In the genomic region with DNA sequence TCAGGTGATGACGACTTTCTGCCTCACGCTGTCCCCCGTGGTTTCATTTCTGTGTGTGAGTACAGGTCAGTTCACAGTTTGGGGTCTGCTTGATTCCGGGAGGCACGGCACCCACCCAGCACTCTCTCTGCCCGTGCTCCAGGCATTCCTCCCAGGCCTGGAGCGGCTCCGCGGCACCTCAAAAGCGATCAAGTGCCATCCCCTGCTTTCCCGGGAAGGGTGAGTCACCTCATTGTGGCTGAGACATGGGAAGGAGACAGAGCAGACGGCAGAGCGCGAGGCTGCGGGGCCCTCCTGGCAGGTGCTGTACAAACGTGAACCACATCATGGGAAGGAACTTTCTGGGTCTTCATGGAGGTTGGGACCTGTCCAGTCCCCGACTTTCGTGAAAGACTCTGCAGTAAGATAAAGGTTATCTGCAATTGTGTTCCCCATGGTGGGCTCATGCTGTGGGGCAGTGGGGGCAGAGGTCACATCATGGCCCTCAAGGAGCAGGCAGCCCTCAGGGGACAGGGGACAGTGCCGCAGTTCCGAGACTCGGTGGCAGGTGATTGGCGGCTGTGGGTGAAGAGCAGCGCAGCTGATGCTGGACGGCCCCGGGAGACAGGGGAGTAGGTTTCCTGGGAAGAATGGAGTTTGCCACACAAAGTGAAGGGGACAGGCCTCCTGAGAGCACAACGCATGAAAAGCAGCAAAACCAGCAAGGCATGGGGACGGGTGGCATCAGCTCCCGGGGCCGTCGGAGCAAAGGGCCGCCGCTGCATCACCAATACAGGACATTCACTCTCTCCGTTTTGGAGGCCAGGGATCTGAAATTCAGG, we compare ENCODE assay signal across 1 cellular context.
TF ChIP-seq lines count a peak whose summit lies in the region.

No MANE protein-coding gene starts in this region.

TF ChIP-seq in HepG2, 621 proteins besides CTCF, POLR2A, EP300 and RAD21 (continued from another document):
- TF ChIP-seq, protein P1, sequence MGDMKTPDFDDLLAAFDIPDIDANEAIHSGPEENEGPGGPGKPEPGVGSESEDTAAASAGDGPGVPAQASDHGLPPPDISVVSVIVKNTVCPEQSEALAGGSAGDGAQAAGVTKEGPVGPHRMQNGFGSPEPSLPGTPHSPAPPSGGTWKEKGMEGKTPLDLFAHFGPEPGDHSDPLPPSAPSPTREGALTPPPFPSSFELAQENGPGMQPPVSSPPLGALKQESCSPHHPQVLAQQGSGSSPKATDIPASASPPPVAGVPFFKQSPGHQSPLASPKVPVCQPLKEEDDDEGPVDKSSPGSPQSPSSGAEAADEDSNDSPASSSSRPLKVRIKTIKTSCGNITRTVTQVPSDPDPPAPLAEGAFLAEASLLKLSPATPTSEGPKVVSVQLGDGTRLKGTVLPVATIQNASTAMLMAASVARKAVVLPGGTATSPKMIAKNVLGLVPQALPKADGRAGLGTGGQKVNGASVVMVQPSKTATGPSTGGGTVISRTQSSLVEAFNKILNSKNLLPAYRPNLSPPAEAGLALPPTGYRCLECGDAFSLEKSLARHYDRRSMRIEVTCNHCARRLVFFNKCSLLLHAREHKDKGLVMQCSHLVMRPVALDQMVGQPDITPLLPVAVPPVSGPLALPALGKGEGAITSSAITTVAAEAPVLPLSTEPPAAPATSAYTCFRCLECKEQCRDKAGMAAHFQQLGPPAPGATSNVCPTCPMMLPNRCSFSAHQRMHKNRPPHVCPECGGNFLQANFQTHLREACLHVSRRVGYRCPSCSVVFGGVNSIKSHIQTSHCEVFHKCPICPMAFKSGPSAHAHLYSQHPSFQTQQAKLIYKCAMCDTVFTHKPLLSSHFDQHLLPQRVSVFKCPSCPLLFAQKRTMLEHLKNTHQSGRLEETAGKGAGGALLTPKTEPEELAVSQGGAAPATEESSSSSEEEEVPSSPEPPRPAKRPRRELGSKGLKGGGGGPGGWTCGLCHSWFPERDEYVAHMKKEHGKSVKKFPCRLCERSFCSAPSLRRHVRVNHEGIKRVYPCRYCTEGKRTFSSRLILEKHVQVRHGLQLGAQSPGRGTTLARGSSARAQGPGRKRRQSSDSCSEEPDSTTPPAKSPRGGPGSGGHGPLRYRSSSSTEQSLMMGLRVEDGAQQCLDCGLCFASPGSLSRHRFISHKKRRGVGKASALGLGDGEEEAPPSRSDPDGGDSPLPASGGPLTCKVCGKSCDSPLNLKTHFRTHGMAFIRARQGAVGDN (CRISPR knock-in tag; IDR thresholded peaks at IDR 0.05) = peak; percentile 40
- TF ChIP-seq, protein P2, sequence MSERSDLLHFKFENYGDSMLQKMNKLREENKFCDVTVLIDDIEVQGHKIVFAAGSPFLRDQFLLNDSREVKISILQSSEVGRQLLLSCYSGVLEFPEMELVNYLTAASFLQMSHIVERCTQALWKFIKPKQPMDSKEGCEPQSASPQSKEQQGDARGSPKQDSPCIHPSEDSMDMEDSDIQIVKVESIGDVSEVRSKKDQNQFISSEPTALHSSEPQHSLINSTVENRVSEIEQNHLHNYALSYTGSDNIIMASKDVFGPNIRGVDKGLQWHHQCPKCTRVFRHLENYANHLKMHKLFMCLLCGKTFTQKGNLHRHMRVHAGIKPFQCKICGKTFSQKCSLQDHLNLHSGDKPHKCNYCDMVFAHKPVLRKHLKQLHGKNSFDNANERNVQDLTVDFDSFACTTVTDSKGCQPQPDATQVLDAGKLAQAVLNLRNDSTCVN (CRISPR knock-in tag; IDR thresholded peaks at IDR 0.05; ENCODE audit: borderline replicate concordance) = no peak
- TF ChIP-seq ZNF564 (CRISPR knock-in tag; IDR thresholded peaks at IDR 0.05) (no peak), SRF (IDR thresholded peaks at IDR 0.05; ENCODE audit: low read depth, low read length) (no peak), CHCHD3 (CRISPR knock-in tag; IDR thresholded peaks at IDR 0.05) (no peak)
- TF ChIP-seq, protein P3, sequence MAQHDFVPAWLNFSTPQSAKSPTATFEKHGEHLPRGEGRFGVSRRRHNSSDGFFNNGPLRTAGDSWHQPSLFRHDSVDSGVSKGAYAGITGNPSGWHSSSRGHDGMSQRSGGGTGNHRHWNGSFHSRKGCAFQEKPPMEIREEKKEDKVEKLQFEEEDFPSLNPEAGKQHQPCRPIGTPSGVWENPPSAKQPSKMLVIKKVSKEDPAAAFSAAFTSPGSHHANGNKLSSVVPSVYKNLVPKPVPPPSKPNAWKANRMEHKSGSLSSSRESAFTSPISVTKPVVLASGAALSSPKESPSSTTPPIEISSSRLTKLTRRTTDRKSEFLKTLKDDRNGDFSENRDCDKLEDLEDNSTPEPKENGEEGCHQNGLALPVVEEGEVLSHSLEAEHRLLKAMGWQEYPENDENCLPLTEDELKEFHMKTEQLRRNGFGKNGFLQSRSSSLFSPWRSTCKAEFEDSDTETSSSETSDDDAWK (CRISPR knock-in tag; IDR thresholded peaks at IDR 0.05) = no peak
- TF ChIP-seq, protein P4, sequence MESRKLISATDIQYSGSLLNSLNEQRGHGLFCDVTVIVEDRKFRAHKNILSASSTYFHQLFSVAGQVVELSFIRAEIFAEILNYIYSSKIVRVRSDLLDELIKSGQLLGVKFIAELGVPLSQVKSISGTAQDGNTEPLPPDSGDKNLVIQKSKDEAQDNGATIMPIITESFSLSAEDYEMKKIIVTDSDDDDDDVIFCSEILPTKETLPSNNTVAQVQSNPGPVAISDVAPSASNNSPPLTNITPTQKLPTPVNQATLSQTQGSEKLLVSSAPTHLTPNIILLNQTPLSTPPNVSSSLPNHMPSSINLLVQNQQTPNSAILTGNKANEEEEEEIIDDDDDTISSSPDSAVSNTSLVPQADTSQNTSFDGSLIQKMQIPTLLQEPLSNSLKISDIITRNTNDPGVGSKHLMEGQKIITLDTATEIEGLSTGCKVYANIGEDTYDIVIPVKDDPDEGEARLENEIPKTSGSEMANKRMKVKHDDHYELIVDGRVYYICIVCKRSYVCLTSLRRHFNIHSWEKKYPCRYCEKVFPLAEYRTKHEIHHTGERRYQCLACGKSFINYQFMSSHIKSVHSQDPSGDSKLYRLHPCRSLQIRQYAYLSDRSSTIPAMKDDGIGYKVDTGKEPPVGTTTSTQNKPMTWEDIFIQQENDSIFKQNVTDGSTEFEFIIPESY (CRISPR knock-in tag; IDR thresholded peaks at IDR 0.05) = peak; percentile 80
